1 cellular context compared by ENCODE assay signal in the genomic region with DNA sequence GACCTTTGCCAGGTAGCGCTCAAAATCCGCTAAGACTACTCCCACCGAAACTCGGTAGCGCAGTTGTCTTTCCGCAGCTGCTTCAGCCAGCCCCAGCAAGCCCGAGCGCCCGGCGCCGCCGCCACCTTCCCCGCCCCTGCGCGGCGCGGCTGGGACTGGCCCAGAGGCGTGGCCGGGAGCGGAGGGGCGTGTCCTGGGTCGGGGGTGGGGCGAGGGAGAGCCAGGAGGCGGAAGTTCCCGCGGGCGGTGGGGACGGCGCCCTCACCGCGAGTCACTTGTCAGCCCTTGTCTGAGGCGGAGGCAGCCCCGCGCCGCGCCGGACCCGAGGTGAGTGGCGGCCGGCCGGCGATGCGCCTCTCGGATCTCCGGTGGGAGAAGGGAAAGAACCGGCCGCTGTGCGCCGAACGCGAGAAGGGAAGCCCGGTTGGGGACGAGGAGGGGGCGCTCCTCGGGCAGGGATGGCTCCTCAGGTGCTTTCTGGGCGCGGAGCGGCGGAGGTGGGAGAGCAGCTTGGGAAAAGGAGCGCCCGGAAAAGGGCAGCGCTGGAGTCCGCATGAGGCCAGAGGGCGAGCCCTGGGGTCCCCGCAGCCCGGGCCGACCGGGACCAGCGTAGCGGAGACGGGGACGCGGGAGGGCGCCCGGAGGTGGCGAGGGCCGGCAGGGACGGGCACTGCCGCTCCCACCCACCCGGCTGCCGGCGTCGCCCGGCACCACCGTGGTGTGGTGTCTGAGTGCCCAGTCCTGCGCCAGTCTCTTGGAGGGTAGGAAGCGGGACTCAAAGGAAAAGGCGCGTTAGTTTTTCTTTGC.
TF ChIP-seq lines count a peak whose summit lies in the region.

A gene with protein sequence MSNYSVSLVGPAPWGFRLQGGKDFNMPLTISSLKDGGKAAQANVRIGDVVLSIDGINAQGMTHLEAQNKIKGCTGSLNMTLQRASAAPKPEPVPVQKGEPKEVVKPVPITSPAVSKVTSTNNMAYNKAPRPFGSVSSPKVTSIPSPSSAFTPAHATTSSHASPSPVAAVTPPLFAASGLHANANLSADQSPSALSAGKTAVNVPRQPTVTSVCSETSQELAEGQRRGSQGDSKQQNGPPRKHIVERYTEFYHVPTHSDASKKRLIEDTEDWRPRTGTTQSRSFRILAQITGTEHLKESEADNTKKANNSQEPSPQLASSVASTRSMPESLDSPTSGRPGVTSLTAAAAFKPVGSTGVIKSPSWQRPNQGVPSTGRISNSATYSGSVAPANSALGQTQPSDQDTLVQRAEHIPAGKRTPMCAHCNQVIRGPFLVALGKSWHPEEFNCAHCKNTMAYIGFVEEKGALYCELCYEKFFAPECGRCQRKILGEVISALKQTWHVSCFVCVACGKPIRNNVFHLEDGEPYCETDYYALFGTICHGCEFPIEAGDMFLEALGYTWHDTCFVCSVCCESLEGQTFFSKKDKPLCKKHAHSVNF (plus strand): TSS at position 274 of the 807 bp plus-strand sequence. CDS start 3,347 bp downstream, outside the sequence.

TF ChIP-seq in K562, 482 proteins besides CTCF, POLR2A, EP300 and RAD21 (continued from another document and continues in another):
- TF ChIP-seq, protein P1, sequence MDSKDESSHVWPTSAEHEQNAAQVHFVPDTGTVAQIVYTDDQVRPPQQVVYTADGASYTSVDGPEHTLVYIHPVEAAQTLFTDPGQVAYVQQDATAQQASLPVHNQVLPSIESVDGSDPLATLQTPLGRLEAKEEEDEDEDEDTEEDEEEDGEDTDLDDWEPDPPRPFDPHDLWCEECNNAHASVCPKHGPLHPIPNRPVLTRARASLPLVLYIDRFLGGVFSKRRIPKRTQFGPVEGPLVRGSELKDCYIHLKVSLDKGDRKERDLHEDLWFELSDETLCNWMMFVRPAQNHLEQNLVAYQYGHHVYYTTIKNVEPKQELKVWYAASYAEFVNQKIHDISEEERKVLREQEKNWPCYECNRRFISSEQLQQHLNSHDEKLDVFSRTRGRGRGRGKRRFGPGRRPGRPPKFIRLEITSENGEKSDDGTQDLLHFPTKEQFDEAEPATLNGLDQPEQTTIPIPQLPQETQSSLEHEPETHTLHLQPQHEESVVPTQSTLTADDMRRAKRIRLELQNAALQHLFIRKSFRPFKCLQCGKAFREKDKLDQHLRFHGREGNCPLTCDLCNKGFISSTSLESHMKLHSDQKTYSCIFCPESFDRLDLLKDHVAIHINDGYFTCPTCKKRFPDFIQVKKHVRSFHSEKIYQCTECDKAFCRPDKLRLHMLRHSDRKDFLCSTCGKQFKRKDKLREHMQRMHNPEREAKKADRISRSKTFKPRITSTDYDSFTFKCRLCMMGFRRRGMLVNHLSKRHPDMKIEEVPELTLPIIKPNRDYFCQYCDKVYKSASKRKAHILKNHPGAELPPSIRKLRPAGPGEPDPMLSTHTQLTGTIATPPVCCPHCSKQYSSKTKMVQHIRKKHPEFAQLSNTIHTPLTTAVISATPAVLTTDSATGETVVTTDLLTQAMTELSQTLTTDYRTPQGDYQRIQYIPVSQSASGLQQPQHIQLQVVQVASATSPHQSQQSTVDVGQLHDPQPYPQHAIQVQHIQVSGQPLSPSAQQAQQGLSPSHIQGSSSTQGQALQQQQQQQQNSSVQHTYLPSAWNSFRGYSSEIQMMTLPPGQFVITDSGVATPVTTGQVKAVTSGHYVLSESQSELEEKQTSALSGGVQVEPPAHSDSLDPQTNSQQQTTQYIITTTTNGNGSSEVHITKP (IDR thresholded peaks at IDR 0.05; ENCODE audit: partially characterized antibody), result peak; percentile 12
- TF ChIP-seq, protein P2, sequence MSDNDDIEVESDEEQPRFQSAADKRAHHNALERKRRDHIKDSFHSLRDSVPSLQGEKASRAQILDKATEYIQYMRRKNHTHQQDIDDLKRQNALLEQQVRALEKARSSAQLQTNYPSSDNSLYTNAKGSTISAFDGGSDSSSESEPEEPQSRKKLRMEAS (CRISPR knock-in tag; IDR thresholded peaks at IDR 0.05), result peak; percentile 72
- TF ChIP-seq SP2 (IDR thresholded peaks at IDR 0.05; ENCODE audit: extremely low read depth, low read depth, low read length, poor library complexity, severe bottlenecking), result no peak
- TF ChIP-seq CEBPB (tag; IDR thresholded peaks at IDR 0.05), result no peak
- peak; percentile 77 for TF ChIP-seq CCNT2 (IDR thresholded peaks at IDR 0.05; ENCODE audit: borderline replicate concordance, extremely low read depth, insufficient read length, low read depth, low read length)
- TF ChIP-seq ZFX (CRISPR knock-in tag; IDR thresholded peaks at IDR 0.05), result peak; percentile 39; the same call in 1 of the 2 replicates
- peak; percentile 100 for TF ChIP-seq POLR2G (IDR thresholded peaks at IDR 0.05; ENCODE audit: low read depth, low read length)
- TF ChIP-seq CEBPG (CRISPR knock-in tag; IDR thresholded peaks at IDR 0.05), result 0 out of 2 replicates have a peak, but pooled peaks have one; percentile 25
- no peak for TF ChIP-seq CEBPG (tag; conservative IDR thresholded peaks at IDR 0.05 in 1 of 2, IDR thresholded peaks at IDR 0.05 in 1 of 2)
- no peak for TF ChIP-seq ZNF586 (CRISPR knock-in tag; conservative IDR thresholded peaks at IDR 0.05)
- TF ChIP-seq FOXA3 (CRISPR knock-in tag; conservative IDR thresholded peaks at IDR 0.05 in 1 of 2, IDR thresholded peaks at IDR 0.05 in 1 of 2), result 0 out of 4 replicates have a peak, but pooled peaks of 1 of the 2 experiments have one; percentile 43
- TF ChIP-seq BCOR (IDR thresholded peaks at IDR 0.05), result no peak
- peak in 2 of 3 experiments; percentile 69 to 74 for TF ChIP-seq YY1 (IDR thresholded peaks at IDR 0.05; ENCODE audit: borderline replicate concordance in 1 of 3, control insufficient read depth in 1 of 3, extremely low read depth in 1 of 3, insufficient read depth in 3 of 3, insufficient read length in 1 of 3, insufficient replicate concordance in 2 of 3, low read depth in 1 of 3, low read length in 2 of 3)
- no peak for TF ChIP-seq SMARCA4 (IDR thresholded peaks at IDR 0.05)
- peak; percentile 49 for TF ChIP-seq JUND (IDR thresholded peaks at IDR 0.05; ENCODE audit: borderline replicate concordance, low read depth, low read length)
- TF ChIP-seq JUND (tag; IDR thresholded peaks at IDR 0.05; ENCODE audit: borderline replicate concordance, low read depth, low read length), result no peak; the same call in 2 of the 3 replicates
- TF ChIP-seq NR1H2 (CRISPR knock-in tag; IDR thresholded peaks at IDR 0.05), result peak; percentile 82; the same call in 1 of the 2 replicates
- TF ChIP-seq, protein P3, sequence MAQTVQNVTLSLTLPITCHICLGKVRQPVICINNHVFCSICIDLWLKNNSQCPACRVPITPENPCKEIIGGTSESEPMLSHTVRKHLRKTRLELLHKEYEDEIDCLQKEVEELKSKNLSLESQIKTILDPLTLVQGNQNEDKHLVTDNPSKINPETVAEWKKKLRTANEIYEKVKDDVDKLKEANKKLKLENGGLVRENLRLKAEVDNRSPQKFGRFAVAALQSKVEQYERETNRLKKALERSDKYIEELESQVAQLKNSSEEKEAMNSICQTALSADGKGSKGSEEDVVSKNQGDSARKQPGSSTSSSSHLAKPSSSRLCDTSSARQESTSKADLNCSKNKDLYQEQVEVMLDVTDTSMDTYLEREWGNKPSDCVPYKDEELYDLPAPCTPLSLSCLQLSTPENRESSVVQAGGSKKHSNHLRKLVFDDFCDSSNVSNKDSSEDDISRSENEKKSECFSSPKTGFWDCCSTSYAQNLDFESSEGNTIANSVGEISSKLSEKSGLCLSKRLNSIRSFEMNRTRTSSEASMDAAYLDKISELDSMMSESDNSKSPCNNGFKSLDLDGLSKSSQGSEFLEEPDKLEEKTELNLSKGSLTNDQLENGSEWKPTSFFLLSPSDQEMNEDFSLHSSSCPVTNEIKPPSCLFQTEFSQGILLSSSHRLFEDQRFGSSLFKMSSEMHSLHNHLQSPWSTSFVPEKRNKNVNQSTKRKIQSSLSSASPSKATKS (CRISPR knock-in tag; IDR thresholded peaks at IDR 0.05), result no peak
- TF ChIP-seq, protein P4, sequence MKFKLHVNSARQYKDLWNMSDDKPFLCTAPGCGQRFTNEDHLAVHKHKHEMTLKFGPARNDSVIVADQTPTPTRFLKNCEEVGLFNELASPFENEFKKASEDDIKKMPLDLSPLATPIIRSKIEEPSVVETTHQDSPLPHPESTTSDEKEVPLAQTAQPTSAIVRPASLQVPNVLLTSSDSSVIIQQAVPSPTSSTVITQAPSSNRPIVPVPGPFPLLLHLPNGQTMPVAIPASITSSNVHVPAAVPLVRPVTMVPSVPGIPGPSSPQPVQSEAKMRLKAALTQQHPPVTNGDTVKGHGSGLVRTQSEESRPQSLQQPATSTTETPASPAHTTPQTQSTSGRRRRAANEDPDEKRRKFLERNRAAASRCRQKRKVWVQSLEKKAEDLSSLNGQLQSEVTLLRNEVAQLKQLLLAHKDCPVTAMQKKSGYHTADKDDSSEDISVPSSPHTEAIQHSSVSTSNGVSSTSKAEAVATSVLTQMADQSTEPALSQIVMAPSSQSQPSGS (CRISPR knock-in tag; IDR thresholded peaks at IDR 0.05), result no peak
- TF ChIP-seq, protein P5, sequence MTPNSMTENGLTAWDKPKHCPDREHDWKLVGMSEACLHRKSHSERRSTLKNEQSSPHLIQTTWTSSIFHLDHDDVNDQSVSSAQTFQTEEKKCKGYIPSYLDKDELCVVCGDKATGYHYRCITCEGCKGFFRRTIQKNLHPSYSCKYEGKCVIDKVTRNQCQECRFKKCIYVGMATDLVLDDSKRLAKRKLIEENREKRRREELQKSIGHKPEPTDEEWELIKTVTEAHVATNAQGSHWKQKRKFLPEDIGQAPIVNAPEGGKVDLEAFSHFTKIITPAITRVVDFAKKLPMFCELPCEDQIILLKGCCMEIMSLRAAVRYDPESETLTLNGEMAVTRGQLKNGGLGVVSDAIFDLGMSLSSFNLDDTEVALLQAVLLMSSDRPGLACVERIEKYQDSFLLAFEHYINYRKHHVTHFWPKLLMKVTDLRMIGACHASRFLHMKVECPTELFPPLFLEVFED (CRISPR knock-in tag; conservative IDR thresholded peaks at IDR 0.05), result no peak
- no peak for TF ChIP-seq SMAD1 (IDR thresholded peaks at IDR 0.05; ENCODE audit: low read depth, low read length, partially characterized antibody)
- no peak for TF ChIP-seq ZNF311 (CRISPR knock-in tag; IDR thresholded peaks at IDR 0.05)
- TF ChIP-seq, protein P6, sequence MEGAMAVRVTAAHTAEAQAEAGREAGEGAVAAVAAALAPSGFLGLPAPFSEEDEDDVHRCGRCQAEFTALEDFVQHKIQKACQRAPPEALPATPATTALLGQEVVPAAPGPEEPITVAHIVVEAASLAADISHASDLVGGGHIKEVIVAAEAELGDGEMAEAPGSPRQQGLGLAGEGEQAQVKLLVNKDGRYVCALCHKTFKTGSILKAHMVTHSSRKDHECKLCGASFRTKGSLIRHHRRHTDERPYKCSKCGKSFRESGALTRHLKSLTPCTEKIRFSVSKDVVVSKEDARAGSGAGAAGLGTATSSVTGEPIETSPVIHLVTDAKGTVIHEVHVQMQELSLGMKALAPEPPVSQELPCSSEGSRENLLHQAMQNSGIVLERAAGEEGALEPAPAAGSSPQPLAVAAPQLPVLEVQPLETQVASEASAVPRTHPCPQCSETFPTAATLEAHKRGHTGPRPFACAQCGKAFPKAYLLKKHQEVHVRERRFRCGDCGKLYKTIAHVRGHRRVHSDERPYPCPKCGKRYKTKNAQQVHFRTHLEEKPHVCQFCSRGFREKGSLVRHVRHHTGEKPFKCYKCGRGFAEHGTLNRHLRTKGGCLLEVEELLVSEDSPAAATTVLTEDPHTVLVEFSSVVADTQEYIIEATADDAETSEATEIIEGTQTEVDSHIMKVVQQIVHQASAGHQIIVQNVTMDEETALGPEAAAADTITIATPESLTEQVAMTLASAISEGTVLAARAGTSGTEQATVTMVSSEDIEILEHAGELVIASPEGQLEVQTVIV (CRISPR knock-in tag; IDR thresholded peaks at IDR 0.05; ENCODE audit: borderline replicate concordance), result no peak
- TF ChIP-seq, protein P7, sequence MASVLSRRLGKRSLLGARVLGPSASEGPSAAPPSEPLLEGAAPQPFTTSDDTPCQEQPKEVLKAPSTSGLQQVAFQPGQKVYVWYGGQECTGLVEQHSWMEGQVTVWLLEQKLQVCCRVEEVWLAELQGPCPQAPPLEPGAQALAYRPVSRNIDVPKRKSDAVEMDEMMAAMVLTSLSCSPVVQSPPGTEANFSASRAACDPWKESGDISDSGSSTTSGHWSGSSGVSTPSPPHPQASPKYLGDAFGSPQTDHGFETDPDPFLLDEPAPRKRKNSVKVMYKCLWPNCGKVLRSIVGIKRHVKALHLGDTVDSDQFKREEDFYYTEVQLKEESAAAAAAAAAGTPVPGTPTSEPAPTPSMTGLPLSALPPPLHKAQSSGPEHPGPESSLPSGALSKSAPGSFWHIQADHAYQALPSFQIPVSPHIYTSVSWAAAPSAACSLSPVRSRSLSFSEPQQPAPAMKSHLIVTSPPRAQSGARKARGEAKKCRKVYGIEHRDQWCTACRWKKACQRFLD (CRISPR knock-in tag; IDR thresholded peaks at IDR 0.05), result 0 out of 2 replicates have a peak, but pooled peaks have one; percentile 34
- TF ChIP-seq ARNT (IDR thresholded peaks at IDR 0.05), result 0 out of 4 replicates have a peak, but pooled peaks of 1 of the 2 experiments have one; percentile 9
- TF ChIP-seq FOXJ2 (tag; IDR thresholded peaks at IDR 0.05), result no peak
- TF ChIP-seq SMARCC2 (IDR thresholded peaks at IDR 0.05; ENCODE audit: low read depth), result no peak
- TF ChIP-seq EP400 (IDR thresholded peaks at IDR 0.05), result peak; percentile 75; the same call in 1 of the 2 replicates
- TF ChIP-seq SMC3 (conservative IDR thresholded peaks at IDR 0.05; ENCODE audit: insufficient read depth, low read depth, low read length), result no peak
- TF ChIP-seq ZNF764 (CRISPR knock-in tag; IDR thresholded peaks at IDR 0.05; ENCODE audit: low read depth), result no peak
- no peak; the same call in none of the 2 replicates for TF ChIP-seq CXXC5 (CRISPR knock-in tag; IDR thresholded peaks at IDR 0.05)
- TF ChIP-seq MECOM (CRISPR knock-in tag; IDR thresholded peaks at IDR 0.05), result 0 out of 2 replicates have a peak, but pooled peaks have one; percentile 34
- TF ChIP-seq MCM7 (IDR thresholded peaks at IDR 0.05), result no peak
- TF ChIP-seq KDM1A (IDR thresholded peaks at IDR 0.05), result no peak
- TF ChIP-seq GATA2 (CRISPR knock-in tag; IDR thresholded peaks at IDR 0.05), result no peak
- TF ChIP-seq SOX6 (IDR thresholded peaks at IDR 0.05), result 0 out of 2 replicates have a peak, but pooled peaks have one; percentile 22
- TF ChIP-seq, protein P8, sequence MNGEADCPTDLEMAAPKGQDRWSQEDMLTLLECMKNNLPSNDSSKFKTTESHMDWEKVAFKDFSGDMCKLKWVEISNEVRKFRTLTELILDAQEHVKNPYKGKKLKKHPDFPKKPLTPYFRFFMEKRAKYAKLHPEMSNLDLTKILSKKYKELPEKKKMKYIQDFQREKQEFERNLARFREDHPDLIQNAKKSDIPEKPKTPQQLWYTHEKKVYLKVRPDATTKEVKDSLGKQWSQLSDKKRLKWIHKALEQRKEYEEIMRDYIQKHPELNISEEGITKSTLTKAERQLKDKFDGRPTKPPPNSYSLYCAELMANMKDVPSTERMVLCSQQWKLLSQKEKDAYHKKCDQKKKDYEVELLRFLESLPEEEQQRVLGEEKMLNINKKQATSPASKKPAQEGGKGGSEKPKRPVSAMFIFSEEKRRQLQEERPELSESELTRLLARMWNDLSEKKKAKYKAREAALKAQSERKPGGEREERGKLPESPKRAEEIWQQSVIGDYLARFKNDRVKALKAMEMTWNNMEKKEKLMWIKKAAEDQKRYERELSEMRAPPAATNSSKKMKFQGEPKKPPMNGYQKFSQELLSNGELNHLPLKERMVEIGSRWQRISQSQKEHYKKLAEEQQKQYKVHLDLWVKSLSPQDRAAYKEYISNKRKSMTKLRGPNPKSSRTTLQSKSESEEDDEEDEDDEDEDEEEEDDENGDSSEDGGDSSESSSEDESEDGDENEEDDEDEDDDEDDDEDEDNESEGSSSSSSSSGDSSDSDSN (IDR thresholded peaks at IDR 0.05; ENCODE audit: borderline replicate concordance in 1 of 2, low read depth in 2 of 2, low read length in 2 of 2), result peak; percentile 95 to 98
